In genomic region chr1:48069662-48070432, GRCh38 we compare ENCODE assay signal across 22 cellular contexts.
DNase-seq lines count a peak whose midpoint lies in the region; ATAC-seq, FAIRE-seq and TF ChIP-seq lines count a peak whose summit lies in the region.
"Had no signal": no experiment of that assay in that cellular context is flagged by ENCODE, and none has a peak within 500 bp of the region (broad histone marks: within the 10 kb centered on the region; RNA-seq: fewer than 3 reads in every experiment).

No MANE protein-coding gene starts in this region.

- H3K27ac Mint-ChIP-seq in astrocyte (ENCODE audit: unreplicated experiment) = no peak overlapping the region
- H3K27ac Mint-ChIP-seq: activated naive CD4-positive, alpha-beta T cell treated with anti-CD3 and anti-CD28 coated beads, Interleukin-2, amount 50 U/mL, for 72 hours; CD8-positive, alpha-beta T cell; T-helper 2 cell treated with Interferon-gamma antibody and Interleukin-4, amounts not matched to agents 5 μg/mL and 100 μg/mL, for 36 hours had no signal

- H2BK15ac ChIP-seq in mesendoderm (replicated peaks; ENCODE audit: low read depth) = no peak overlapping the region

- no peaks in the 10 kb centered on the region for H4K20me1 ChIP-seq in astrocyte (ENCODE audit: insufficient read depth, low read length)

- H3K27ac ChIP-seq in astrocyte (ENCODE audit: low read depth, low read length) (no peak overlapping the region), mesendoderm (ENCODE audit: low read depth, low read length) (no peak overlapping the region), transverse colon (no peak overlapping the region)
- H3K27ac ChIP-seq: cardiac muscle cell, left lung, parathyroid adenoma, spleen had no signal

- no peak overlapping the region for H3K4me3 Mint-ChIP-seq in astrocyte (ENCODE audit: unreplicated experiment)
- H3K4me3 Mint-ChIP-seq: CD8-positive, alpha-beta T cell; T-helper 2 cell treated with Interferon-gamma antibody and Interleukin-4, amounts not matched to agents 5 μg/mL and 100 μg/mL, for 36 hours had no signal

- peaks cover 5% of the 10 kb centered on the region for H3K4me1 Mint-ChIP-seq in astrocyte (ENCODE audit: low read depth, unreplicated experiment)

- H3K36me3 ChIP-seq in astrocyte (ENCODE audit: insufficient read depth, low read length) (no peaks in the 10 kb centered on the region), mesendoderm (ENCODE audit: control insufficient read depth, insufficient read depth, low read length) (no peaks in the 10 kb centered on the region), transverse colon (no peaks in the 10 kb centered on the region)
- H3K36me3 ChIP-seq: cardiac muscle cell, left lung, spleen, tibial nerve had no signal

- no peak for TF ChIP-seq EP300 in transverse colon (IDR thresholded peaks at IDR 0.05; ENCODE audit: low read depth)

- peaks cover 3% of the 10 kb centered on the region for H3K36me3 Mint-ChIP-seq in astrocyte (ENCODE audit: low read depth, unreplicated experiment)
- H3K36me3 Mint-ChIP-seq: activated naive CD4-positive, alpha-beta T cell treated with anti-CD3 and anti-CD28 coated beads, Interleukin-2, amount 50 U/mL, for 72 hours; CD8-positive, alpha-beta T cell had no signal

- intact Hi-C loops in transverse colon (cut with DNase I; ENCODE audit: low total_unique reads) = no loop called here

- H3K9me3 Mint-ChIP-seq in astrocyte (ENCODE audit: unreplicated experiment) = peaks cover 18% of the 10 kb centered on the region
- H3K9me3 Mint-ChIP-seq: activated naive CD4-positive, alpha-beta T cell treated with anti-CD3 and anti-CD28 coated beads, Interleukin-2, amount 50 U/mL, for 72 hours; CD8-positive, alpha-beta T cell; T-helper 2 cell treated with Interferon-gamma antibody and Interleukin-4, amounts not matched to agents 5 μg/mL and 100 μg/mL, for 36 hours had no signal

- H3K27me3 ChIP-seq in astrocyte (ENCODE audit: insufficient read depth, low read length) = peaks cover 2% of the 10 kb centered on the region
- H3K27me3 ChIP-seq in mesendoderm (ENCODE audit: insufficient read depth, low read length, poor library complexity) = no peaks in the 10 kb centered on the region
- H3K27me3 ChIP-seq in transverse colon = no peaks in the 10 kb centered on the region
- H3K27me3 ChIP-seq: cardiac muscle cell, spleen, tibial nerve had no signal

- no peak overlapping the region for H2BK5ac ChIP-seq in mesendoderm (ENCODE audit: low read length)

- H3K9me3 ChIP-seq in astrocyte (ENCODE audit: insufficient read depth, low read depth, low read length) = no peaks in the 10 kb centered on the region
- H3K9me3 ChIP-seq in transverse colon = no peaks in the 10 kb centered on the region
- H3K9me3 ChIP-seq: left lung, spleen, tibial nerve had no signal

- no peak overlapping the region for H3K4ac ChIP-seq in mesendoderm (ENCODE audit: low read depth, low read length)

- peaks cover 36% of the 10 kb centered on the region for H3K27me3 Mint-ChIP-seq in astrocyte (ENCODE audit: low read depth, unreplicated experiment)

- H3K79me2 ChIP-seq in astrocyte (ENCODE audit: insufficient read depth, low read length) = no peaks in the 10 kb centered on the region
- no peaks in the 10 kb centered on the region for H3K79me2 ChIP-seq in mesendoderm (ENCODE audit: control insufficient read depth, insufficient read depth, low read length)
- H3K79me2 ChIP-seq: parathyroid adenoma had no signal

- in situ Hi-C loops in transverse colon (cut with MboI; ENCODE audit: low pct_ligation_motif_present in 1 of 4, low pct_unique_long_range_greater_than_20kb in 1 of 4, low sequenced_read_pairs in 3 of 4) = loop anchor here in 2 of 4 donors (25.0 kb wide), 2 partner anchors 308 to 333 kb away; no protein-coding TSS in a partner anchor

- TF ChIP-seq CTCF in astrocyte (IDR thresholded peaks at IDR 0.05; ENCODE audit: insufficient read depth, low read depth, low read length) (no peak), transverse colon (IDR thresholded peaks at IDR 0.05) (no peak)

- no peak overlapping the region for H3K23ac ChIP-seq in mesendoderm (ENCODE audit: low read length)

- H3K4me1 ChIP-seq in astrocyte (ENCODE audit: insufficient read depth, low read length) (no peaks in the 10 kb centered on the region), mesendoderm (ENCODE audit: control insufficient read depth, low read depth, low read length) (peaks cover 7% of the 10 kb centered on the region), transverse colon (peaks cover 0 to 6% (median 0%) of the 10 kb centered on the region in 4 donors)
- H3K4me1 ChIP-seq: left lung, parathyroid adenoma had no signal

- H3K18ac ChIP-seq in mesendoderm (ENCODE audit: low read length) = peak overlapping the region; percentile 57

- H2AFZ ChIP-seq in astrocyte (ENCODE audit: low read depth, low read length) = no peak overlapping the region
- H2AFZ ChIP-seq: parathyroid adenoma had no signal

- no peak overlapping the region for H4K5ac ChIP-seq in mesendoderm (ENCODE audit: low read length)

- H3K56ac ChIP-seq in mesendoderm (ENCODE audit: low read length) = no peak overlapping the region

- H3K4me3 ChIP-seq in astrocyte (ENCODE audit: insufficient read depth, low read depth, low read length) (no peak overlapping the region), mesendoderm (ENCODE audit: low read length) (no peak overlapping the region), transverse colon (no peak overlapping the region)
- H3K4me3 ChIP-seq: cardiac muscle cell, GM12878, left lung, spleen, tibial nerve had no signal

- H4K8ac ChIP-seq in mesendoderm (ENCODE audit: low read depth, low read length) = no peak overlapping the region

- no peak overlapping the region for H3K4me2 ChIP-seq in astrocyte (ENCODE audit: low read length)
- H3K4me2 ChIP-seq in mesendoderm (ENCODE audit: low read length) = no peak overlapping the region

- no peak for TF ChIP-seq POLR2A in transverse colon (IDR thresholded peaks at IDR 0.05)

- H2AK5ac ChIP-seq in mesendoderm (ENCODE audit: low read length) = no peak overlapping the region

- peak overlapping the region; percentile 77 for H2BK120ac ChIP-seq in mesendoderm (ENCODE audit: low read depth, low read length)

- H3K79me1 ChIP-seq in mesendoderm (ENCODE audit: low read length) = no peaks in the 10 kb centered on the region

- WGBS in mesendoderm (ENCODE audit: extremely low coverage, insufficient coverage, low lambda C conversion rate) = no CpG with 5 or more reads among the region's 8 CpGs
- WGBS in transverse colon (ENCODE audit: low coverage in 1 of 2), 2 donors = 76 to 78% methylated on average over 5 to 8 of the region's 8 CpGs

- H3K9ac ChIP-seq in astrocyte (ENCODE audit: low read length) (no peak overlapping the region), mesendoderm (ENCODE audit: low read length) (no peak overlapping the region)
- H3K9ac ChIP-seq: parathyroid adenoma had no signal

- ATAC-seq in GM18873 (IDR thresholded peaks at IDR 0.05; ENCODE audit: low FRiP score, unreplicated experiment) = no peak
- ATAC-seq: activated naive CD4-positive, alpha-beta T cell treated with anti-CD3 and anti-CD28 coated beads, Interleukin-2, amount 50 U/mL, for 72 hours; CD8-positive, alpha-beta T cell; GM12878; left lung had no signal

- peak; percentile 92 for DNase-seq in LoVo (ENCODE audit: low spot score)
- peak; percentile 35 for DNase-seq in astrocyte (ENCODE audit: low read depth)
- no peak for DNase-seq in mesendoderm
- DNase-seq in transverse colon = peak; percentile 15
- DNase-seq in CD1c-positive myeloid dendritic cell (ENCODE audit: extremely low spot score) = no peak
- DNase-seq in NCI-H2107 treated with DMSO at 0.1 percent for 48 hours (lab: John Stamatoyannopoulos, UW; ENCODE audit: unreplicated experiment) = no peak
- DNase-seq: activated CD4-positive, alpha-beta T cell treated with anti-CD3 and anti-CD28 coated beads for 1 hour; CD8-positive, alpha-beta T cell; Kasumi-1; left lung; NCI-H1436 treated with DMSO at 0.1 percent for 48 hours; NCI-H2227 treated with DMSO at 0.1 percent for 48 hours; SHP77 treated with DMSO at 0.1 percent for 48 hours; spleen had no signal

- no peak for FAIRE-seq in astrocyte (lab: Jason Lieb, UNC)
- FAIRE-seq: G401.6, GM12878 had no signal

Comparison
In these comparisons a context has a peak if more than half of its experiments do, and no peak if none do; other contexts are left out.
1. DNase-seq: peak in LoVo (single experiment), astrocyte (single experiment) and transverse colon (single experiment); none in mesendoderm (single experiment), CD1c-positive myeloid dendritic cell (single experiment) and NCI-H2107 treated with DMSO at 0.1 percent for 48 hours (single experiment).